Comparison of ENCODE assay signal across 8 cellular contexts in genomic region chr11:12694182-12694531, GRCh38. TPM values are rescaled to one million over a fixed set of nuclear protein-coding genes. Genes with fewer than 3 reads are reported as not detected.
A peak's percentile ranks its signal among the peaks of the same experiment; 100 is the strongest.
DNase-seq lines count a peak whose midpoint lies in the region; ATAC-seq and TF ChIP-seq lines count a peak whose summit lies in the region.

No MANE protein-coding gene starts in this region.

- peak; percentile 71 for DNase-seq in SW480 (ENCODE audit: low spot score)
- no peak for DNase-seq in cardiac muscle cell (ENCODE audit: low read depth in 1 of 2, low spot score in 1 of 2)
- DNase-seq in gastrocnemius medialis = no peak
- DNase-seq in activated effector memory CD4-positive, alpha-beta T cell treated with anti-CD3 and anti-CD28 coated beads, Interleukin-2, amount 50 U/mL, for 16 hours = no peak
- no peak for DNase-seq in activated CD4-positive, alpha-beta T cell treated with anti-CD3 and anti-CD28 coated beads for 1 hour

- peak overlapping the region; percentile 67 for H3K27ac ChIP-seq in HEK293 (ENCODE audit: extremely low read depth, low read depth, low read length)
- peak overlapping the region; percentile 89 for H3K27ac ChIP-seq in cardiac muscle cell
- H3K27ac ChIP-seq in gastrocnemius medialis = peak overlapping the region; percentile 89 to 96 (median 94)

- H3K4me1 ChIP-seq in HEK293 (ENCODE audit: control insufficient read depth, insufficient read depth, low read length) (peaks cover 15% of the 10 kb centered on the region), cardiac muscle cell (ENCODE audit: low read depth) (peaks cover 61% of the 10 kb centered on the region), gastrocnemius medialis (peaks cover 90 to 91% of the 10 kb centered on the region in 2 donors)

- no peak for TF ChIP-seq CTCF in HEK293 (tag by site-specific recombination; IDR thresholded peaks at IDR 0.05)
- TF ChIP-seq CTCF in cardiac muscle cell (IDR thresholded peaks at IDR 0.05; ENCODE audit: low read depth, low read length) = no peak
- TF ChIP-seq CTCF in gastrocnemius medialis (IDR thresholded peaks at IDR 0.05 in 4 of 5, conservative IDR thresholded peaks at IDR 0.05 in 1 of 5) = no peak

- TF ChIP-seq POLR2A in gastrocnemius medialis (IDR thresholded peaks at IDR 0.05) = no peak

- CTCF ChIA-PET in HEK293 (lab: Yijun Ruan, JAX) = interaction anchor here (0.8 kb wide), 1 partner anchor 329 kb away, joined by 3 read pairs; no protein-coding TSS in a partner anchor

- no peaks in the 10 kb centered on the region for H3K9me3 ChIP-seq in HEK293 (ENCODE audit: control insufficient read depth, insufficient read depth, low read depth, low read length)
- no peaks in the 10 kb centered on the region for H3K9me3 ChIP-seq in cardiac muscle cell (ENCODE audit: low read depth)
- no peaks in the 10 kb centered on the region for H3K9me3 ChIP-seq in gastrocnemius medialis

- in situ Hi-C loops in gastrocnemius medialis (cut with MboI; ENCODE audit: low sequenced_read_pairs in 4 of 4) = loop anchor here in 2 of 4 donors (25.0 kb wide), 3 partner anchors 118 to 632 kb away; no protein-coding TSS in a partner anchor

- H3K4me3 ChIP-seq in HEK293 (ENCODE audit: low read depth, low read length) (no peak overlapping the region), cardiac muscle cell (no peak overlapping the region), gastrocnemius medialis (peak overlapping the region; percentile 41 to 50 (median 44))

- H3K27me3 ChIP-seq in cardiac muscle cell = no peaks in the 10 kb centered on the region
- no peaks in the 10 kb centered on the region for H3K27me3 ChIP-seq in gastrocnemius medialis

- ATAC-seq in gastrocnemius medialis (peak; percentile 21 to 22), GM19328 (IDR thresholded peaks at IDR 0.05; ENCODE audit: unreplicated experiment) (no peak), HG03139 (IDR thresholded peaks at IDR 0.05; ENCODE audit: unreplicated experiment) (no peak)

- POLR2A ChIA-PET in HEK293 (lab: Yijun Ruan, JAX) = no interaction called here

- intact Hi-C loops in gastrocnemius medialis (cut with DNase I; ENCODE audit: low total_unique reads) = no loop called here

- H3K36me3 ChIP-seq in HEK293 (ENCODE audit: control insufficient read depth in 2 of 2, insufficient read depth in 1 of 2, low read length in 2 of 2) (no peaks in the 10 kb centered on the region), cardiac muscle cell (no peaks in the 10 kb centered on the region), gastrocnemius medialis (no peaks in the 10 kb centered on the region)

TF ChIP-seq in HEK293, 187 proteins besides CTCF, POLR2A, EP300 and RAD21:
- TF ChIP-seq, protein P1, sequence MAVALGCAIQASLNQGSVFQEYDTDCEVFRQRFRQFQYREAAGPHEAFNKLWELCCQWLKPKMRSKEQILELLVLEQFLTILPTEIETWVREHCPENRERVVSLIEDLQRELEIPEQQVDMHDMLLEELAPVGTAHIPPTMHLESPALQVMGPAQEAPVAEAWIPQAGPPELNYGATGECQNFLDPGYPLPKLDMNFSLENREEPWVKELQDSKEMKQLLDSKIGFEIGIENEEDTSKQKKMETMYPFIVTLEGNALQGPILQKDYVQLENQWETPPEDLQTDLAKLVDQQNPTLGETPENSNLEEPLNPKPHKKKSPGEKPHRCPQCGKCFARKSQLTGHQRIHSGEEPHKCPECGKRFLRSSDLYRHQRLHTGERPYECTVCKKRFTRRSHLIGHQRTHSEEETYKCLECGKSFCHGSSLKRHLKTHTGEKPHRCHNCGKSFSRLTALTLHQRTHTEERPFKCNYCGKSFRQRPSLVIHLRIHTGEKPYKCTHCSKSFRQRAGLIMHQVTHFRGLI (tag by site-specific recombination; IDR thresholded peaks at IDR 0.05) = no peak
- TF ChIP-seq ZNF184 (tag by site-specific recombination; IDR thresholded peaks at IDR 0.05) (no peak), ZBTB1 (tag by site-specific recombination; IDR thresholded peaks at IDR 0.05) (no peak), ZNF433 (tag by site-specific recombination; IDR thresholded peaks at IDR 0.05; ENCODE audit: low read depth) (no peak), ZNF596 (tag by site-specific recombination; IDR thresholded peaks at IDR 0.05) (0 out of 2 replicates have a peak, but pooled peaks have one; percentile 37), ZBTB20 (tag by site-specific recombination; IDR thresholded peaks at IDR 0.05) (peak; percentile 1; the same call in 1 of the 2 replicates), ZBTB11 (tag by site-specific recombination; conservative IDR thresholded peaks at IDR 0.05; ENCODE audit: low read depth) (no peak), ZNF404 (tag by site-specific recombination; IDR thresholded peaks at IDR 0.05) (no peak), FEZF1 (tag by site-specific recombination; IDR thresholded peaks at IDR 0.05) (no peak), ZNF423 (tag by site-specific recombination; IDR thresholded peaks at IDR 0.05) (no peak), PRDM1 (tag by site-specific recombination; IDR thresholded peaks at IDR 0.05) (peak; percentile 65)
- TF ChIP-seq, protein P2, sequence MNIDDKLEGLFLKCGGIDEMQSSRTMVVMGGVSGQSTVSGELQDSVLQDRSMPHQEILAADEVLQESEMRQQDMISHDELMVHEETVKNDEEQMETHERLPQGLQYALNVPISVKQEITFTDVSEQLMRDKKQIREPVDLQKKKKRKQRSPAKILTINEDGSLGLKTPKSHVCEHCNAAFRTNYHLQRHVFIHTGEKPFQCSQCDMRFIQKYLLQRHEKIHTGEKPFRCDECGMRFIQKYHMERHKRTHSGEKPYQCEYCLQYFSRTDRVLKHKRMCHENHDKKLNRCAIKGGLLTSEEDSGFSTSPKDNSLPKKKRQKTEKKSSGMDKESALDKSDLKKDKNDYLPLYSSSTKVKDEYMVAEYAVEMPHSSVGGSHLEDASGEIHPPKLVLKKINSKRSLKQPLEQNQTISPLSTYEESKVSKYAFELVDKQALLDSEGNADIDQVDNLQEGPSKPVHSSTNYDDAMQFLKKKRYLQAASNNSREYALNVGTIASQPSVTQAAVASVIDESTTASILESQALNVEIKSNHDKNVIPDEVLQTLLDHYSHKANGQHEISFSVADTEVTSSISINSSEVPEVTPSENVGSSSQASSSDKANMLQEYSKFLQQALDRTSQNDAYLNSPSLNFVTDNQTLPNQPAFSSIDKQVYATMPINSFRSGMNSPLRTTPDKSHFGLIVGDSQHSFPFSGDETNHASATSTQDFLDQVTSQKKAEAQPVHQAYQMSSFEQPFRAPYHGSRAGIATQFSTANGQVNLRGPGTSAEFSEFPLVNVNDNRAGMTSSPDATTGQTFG (tag by site-specific recombination; IDR thresholded peaks at IDR 0.05; ENCODE audit: borderline replicate concordance) = no peak

RNA-seq across cellular contexts. Expression of gene TEAD1, which starts 19.9 kb away (rescaled TPM):
- total RNA-seq in cardiac muscle cell (73.9 and 105 TPM in 2 replicates), gastrocnemius medialis (100 to 1,000 TPM in 2 of 4 donors, 10 to 100 TPM in 2; 46.1 to 175 (median 126) TPM)
- 45.9 and 52.0 TPM in 2 replicates for polyA plus RNA-seq in cardiac muscle cell

Comparison
In these comparisons a context has a peak if more than half of its experiments do, and no peak if none do; other contexts are left out.
1. H3K4me3 ChIP-seq: peak in gastrocnemius medialis (4 of 4); none in HEK293 (single experiment) and cardiac muscle cell (single experiment).
2. ATAC-seq: peak in gastrocnemius medialis (2 of 2); none in GM19328 (single experiment) and HG03139 (single experiment).
3. Peak in every context shown above with its lines, with median percentiles within 50 percentile points of each other: H3K27ac ChIP-seq.